In the genomic region with DNA sequence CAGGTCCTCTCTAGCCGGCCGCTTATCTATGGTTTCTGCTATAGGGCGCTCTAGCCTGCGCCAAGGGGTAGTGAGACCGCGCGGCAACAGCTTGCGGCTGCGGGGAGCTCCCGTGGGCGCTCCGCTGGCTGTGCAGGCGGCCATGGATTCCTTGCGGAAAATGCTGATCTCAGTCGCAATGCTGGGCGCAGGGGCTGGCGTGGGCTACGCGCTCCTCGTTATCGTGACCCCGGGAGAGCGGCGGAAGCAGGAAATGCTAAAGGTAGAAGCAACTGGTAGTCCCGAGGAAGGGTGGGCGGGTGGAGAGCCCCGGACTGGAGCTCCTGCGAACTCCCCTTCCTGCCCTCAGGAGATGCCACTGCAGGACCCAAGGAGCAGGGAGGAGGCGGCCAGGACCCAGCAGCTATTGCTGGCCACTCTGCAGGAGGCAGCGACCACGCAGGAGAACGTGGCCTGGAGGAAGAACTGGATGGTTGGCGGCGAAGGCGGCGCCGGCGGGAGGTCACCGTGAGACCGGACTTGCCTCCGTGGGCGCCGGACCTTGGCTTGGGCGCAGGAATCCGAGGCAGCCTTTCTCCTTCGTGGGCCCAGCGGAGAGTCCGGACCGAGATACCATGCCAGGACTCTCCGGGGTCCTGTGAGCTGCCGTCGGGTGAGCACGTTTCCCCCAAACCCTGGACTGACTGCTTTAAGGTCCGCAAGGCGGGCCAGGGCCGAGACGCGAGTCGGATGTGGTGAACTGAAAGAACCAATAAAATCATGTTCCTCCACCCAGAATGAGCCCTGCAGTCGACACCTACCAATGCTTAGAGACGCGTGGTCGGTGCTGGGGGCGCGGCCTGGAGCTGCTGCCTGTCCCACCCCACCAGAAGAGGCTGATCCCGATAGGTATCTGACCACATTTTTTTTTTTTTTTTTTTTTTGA, we compare ENCODE assay signal across 1 cellular context.
TF ChIP-seq lines count a peak whose summit lies in the region.

A gene (minus strand): TSS at position 664 of the 925 bp plus-strand sequence. CDS start 2,236 bp downstream, outside the sequence.
A gene with protein sequence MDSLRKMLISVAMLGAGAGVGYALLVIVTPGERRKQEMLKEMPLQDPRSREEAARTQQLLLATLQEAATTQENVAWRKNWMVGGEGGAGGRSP (plus strand): TSS at position 70 of the 925 bp plus-strand sequence. CDS start 73 bp downstream, at position 143.

TF ChIP-seq in HEK293, 187 proteins besides CTCF, POLR2A, EP300 and RAD21 (continued from another document and continues in another):
- TF ChIP-seq, protein P1, sequence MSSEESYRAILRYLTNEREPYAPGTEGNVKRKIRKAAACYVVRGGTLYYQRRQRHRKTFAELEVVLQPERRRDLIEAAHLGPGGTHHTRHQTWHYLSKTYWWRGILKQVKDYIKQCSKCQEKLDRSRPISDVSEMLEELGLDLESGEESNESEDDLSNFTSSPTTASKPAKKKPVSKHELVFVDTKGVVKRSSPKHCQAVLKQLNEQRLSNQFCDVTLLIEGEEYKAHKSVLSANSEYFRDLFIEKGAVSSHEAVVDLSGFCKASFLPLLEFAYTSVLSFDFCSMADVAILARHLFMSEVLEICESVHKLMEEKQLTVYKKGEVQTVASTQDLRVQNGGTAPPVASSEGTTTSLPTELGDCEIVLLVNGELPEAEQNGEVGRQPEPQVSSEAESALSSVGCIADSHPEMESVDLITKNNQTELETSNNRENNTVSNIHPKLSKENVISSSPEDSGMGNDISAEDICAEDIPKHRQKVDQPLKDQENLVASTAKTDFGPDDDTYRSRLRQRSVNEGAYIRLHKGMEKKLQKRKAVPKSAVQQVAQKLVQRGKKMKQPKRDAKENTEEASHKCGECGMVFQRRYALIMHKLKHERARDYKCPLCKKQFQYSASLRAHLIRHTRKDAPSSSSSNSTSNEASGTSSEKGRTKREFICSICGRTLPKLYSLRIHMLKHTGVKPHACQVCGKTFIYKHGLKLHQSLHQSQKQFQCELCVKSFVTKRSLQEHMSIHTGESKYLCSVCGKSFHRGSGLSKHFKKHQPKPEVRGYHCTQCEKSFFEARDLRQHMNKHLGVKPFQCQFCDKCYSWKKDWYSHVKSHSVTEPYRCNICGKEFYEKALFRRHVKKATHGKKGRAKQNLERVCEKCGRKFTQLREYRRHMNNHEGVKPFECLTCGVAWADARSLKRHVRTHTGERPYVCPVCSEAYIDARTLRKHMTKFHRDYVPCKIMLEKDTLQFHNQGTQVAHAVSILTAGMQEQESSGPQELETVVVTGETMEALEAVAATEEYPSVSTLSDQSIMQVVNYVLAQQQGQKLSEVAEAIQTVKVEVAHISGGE (tag by site-specific recombination; conservative IDR thresholded peaks at IDR 0.05; ENCODE audit: low read depth): peak; percentile 71
- TF ChIP-seq ZNF133 (tag by site-specific recombination; IDR thresholded peaks at IDR 0.05): no peak
- no peak for TF ChIP-seq ZFP41 (tag by site-specific recombination; IDR thresholded peaks at IDR 0.05; ENCODE audit: borderline replicate concordance)
- peak; percentile 56 for TF ChIP-seq ZBTB8A (tag by site-specific recombination; IDR thresholded peaks at IDR 0.05)
- TF ChIP-seq, protein P2, sequence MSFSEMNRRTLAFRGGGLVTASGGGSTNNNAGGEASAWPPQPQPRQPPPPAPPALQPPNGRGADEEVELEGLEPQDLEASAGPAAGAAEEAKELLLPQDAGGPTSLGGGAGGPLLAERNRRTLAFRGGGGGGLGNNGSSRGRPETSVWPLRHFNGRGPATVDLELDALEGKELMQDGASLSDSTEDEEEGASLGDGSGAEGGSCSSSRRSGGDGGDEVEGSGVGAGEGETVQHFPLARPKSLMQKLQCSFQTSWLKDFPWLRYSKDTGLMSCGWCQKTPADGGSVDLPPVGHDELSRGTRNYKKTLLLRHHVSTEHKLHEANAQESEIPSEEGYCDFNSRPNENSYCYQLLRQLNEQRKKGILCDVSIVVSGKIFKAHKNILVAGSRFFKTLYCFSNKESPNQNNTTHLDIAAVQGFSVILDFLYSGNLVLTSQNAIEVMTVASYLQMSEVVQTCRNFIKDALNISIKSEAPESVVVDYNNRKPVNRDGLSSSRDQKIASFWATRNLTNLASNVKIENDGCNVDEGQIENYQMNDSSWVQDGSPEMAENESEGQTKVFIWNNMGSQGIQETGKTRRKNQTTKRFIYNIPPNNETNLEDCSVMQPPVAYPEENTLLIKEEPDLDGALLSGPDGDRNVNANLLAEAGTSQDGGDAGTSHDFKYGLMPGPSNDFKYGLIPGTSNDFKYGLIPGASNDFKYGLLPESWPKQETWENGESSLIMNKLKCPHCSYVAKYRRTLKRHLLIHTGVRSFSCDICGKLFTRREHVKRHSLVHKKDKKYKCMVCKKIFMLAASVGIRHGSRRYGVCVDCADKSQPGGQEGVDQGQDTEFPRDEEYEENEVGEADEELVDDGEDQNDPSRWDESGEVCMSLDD (tag by site-specific recombination; IDR thresholded peaks at IDR 0.05): peak; percentile 39
- no peak for TF ChIP-seq ZNF626 (tag by site-specific recombination; IDR thresholded peaks at IDR 0.05)
- TF ChIP-seq, protein P3, sequence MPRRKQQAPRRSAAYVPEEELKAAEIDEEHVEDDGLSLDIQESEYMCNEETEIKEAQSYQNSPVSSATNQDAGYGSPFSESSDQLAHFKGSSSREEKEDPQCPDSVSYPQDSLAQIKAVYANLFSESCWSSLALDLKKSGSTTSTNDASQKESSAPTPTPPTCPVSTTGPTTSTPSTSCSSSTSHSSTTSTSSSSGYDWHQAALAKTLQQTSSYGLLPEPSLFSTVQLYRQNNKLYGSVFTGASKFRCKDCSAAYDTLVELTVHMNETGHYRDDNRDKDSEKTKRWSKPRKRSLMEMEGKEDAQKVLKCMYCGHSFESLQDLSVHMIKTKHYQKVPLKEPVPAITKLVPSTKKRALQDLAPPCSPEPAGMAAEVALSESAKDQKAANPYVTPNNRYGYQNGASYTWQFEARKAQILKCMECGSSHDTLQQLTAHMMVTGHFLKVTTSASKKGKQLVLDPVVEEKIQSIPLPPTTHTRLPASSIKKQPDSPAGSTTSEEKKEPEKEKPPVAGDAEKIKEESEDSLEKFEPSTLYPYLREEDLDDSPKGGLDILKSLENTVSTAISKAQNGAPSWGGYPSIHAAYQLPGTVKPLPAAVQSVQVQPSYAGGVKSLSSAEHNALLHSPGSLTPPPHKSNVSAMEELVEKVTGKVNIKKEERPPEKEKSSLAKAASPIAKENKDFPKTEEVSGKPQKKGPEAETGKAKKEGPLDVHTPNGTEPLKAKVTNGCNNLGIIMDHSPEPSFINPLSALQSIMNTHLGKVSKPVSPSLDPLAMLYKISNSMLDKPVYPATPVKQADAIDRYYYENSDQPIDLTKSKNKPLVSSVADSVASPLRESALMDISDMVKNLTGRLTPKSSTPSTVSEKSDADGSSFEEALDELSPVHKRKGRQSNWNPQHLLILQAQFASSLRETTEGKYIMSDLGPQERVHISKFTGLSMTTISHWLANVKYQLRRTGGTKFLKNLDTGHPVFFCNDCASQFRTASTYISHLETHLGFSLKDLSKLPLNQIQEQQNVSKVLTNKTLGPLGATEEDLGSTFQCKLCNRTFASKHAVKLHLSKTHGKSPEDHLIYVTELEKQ (tag by site-specific recombination; IDR thresholded peaks at IDR 0.05; ENCODE audit: borderline replicate concordance): 0 out of 2 replicates have a peak, but pooled peaks have one; percentile 33
- no peak for TF ChIP-seq ZNF366 (tag by site-specific recombination; conservative IDR thresholded peaks at IDR 0.05)
- peak; percentile 58; the same call in 1 of the 2 replicates for TF ChIP-seq ZSCAN30 (tag by site-specific recombination; IDR thresholded peaks at IDR 0.05)
- no peak for TF ChIP-seq ZNF223 (tag by site-specific recombination; IDR thresholded peaks at IDR 0.05)
- no peak for TF ChIP-seq ZNF10 (tag by site-specific recombination; IDR thresholded peaks at IDR 0.05)
- no peak for TF ChIP-seq ZNF416 (tag by site-specific recombination; IDR thresholded peaks at IDR 0.05)
- no peak for TF ChIP-seq ZNF514 (tag by site-specific recombination; IDR thresholded peaks at IDR 0.05)
- TF ChIP-seq ZNF23 (tag by site-specific recombination; IDR thresholded peaks at IDR 0.05; ENCODE audit: borderline replicate concordance): no peak
- TF ChIP-seq SP2 (tag by site-specific recombination; IDR thresholded peaks at IDR 0.05): peak; percentile 73
- TF ChIP-seq ZNF560 (tag by site-specific recombination; IDR thresholded peaks at IDR 0.05; ENCODE audit: borderline replicate concordance): no peak
- peak; percentile 84 for TF ChIP-seq ZNF660 (tag by site-specific recombination; IDR thresholded peaks at IDR 0.05)
- TF ChIP-seq ZBTB17 (tag by site-specific recombination; IDR thresholded peaks at IDR 0.05): peak; percentile 41; the same call in 1 of the 2 replicates
- TF ChIP-seq, protein P4, sequence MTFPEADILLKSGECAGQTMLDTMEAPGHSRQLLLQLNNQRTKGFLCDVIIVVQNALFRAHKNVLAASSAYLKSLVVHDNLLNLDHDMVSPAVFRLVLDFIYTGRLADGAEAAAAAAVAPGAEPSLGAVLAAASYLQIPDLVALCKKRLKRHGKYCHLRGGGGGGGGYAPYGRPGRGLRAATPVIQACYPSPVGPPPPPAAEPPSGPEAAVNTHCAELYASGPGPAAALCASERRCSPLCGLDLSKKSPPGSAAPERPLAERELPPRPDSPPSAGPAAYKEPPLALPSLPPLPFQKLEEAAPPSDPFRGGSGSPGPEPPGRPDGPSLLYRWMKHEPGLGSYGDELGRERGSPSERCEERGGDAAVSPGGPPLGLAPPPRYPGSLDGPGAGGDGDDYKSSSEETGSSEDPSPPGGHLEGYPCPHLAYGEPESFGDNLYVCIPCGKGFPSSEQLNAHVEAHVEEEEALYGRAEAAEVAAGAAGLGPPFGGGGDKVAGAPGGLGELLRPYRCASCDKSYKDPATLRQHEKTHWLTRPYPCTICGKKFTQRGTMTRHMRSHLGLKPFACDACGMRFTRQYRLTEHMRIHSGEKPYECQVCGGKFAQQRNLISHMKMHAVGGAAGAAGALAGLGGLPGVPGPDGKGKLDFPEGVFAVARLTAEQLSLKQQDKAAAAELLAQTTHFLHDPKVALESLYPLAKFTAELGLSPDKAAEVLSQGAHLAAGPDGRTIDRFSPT (tag by site-specific recombination; IDR thresholded peaks at IDR 0.05): 0 out of 2 replicates have a peak, but pooled peaks have one; percentile 10
- no peak for TF ChIP-seq KLF7 (tag by site-specific recombination; IDR thresholded peaks at IDR 0.05; ENCODE audit: borderline replicate concordance)
- TF ChIP-seq ZNF530 (tag by site-specific recombination; IDR thresholded peaks at IDR 0.05; ENCODE audit: low read depth): no peak
- TF ChIP-seq WT1 (tag by site-specific recombination; IDR thresholded peaks at IDR 0.05): no peak
- no peak for TF ChIP-seq ZNF214 (tag by site-specific recombination; IDR thresholded peaks at IDR 0.05; ENCODE audit: borderline replicate concordance)
- TF ChIP-seq ZXDB (tag by site-specific recombination; IDR thresholded peaks at IDR 0.05): peak; percentile 86
- peak; percentile 84 for TF ChIP-seq GLIS2 (tag by site-specific recombination; IDR thresholded peaks at IDR 0.05)
- peak; percentile 66 for TF ChIP-seq YY1 (tag by site-specific recombination; IDR thresholded peaks at IDR 0.05)
- TF ChIP-seq TCF7L2 (IDR thresholded peaks at IDR 0.05; ENCODE audit: borderline replicate concordance, low read depth, low read length): no peak
- TF ChIP-seq ZNF843 (tag by site-specific recombination; IDR thresholded peaks at IDR 0.05): peak; percentile 44
- peak; percentile 43; the same call in 1 of the 2 replicates for TF ChIP-seq KLF10 (tag by site-specific recombination; IDR thresholded peaks at IDR 0.05)
- TF ChIP-seq, protein P5, sequence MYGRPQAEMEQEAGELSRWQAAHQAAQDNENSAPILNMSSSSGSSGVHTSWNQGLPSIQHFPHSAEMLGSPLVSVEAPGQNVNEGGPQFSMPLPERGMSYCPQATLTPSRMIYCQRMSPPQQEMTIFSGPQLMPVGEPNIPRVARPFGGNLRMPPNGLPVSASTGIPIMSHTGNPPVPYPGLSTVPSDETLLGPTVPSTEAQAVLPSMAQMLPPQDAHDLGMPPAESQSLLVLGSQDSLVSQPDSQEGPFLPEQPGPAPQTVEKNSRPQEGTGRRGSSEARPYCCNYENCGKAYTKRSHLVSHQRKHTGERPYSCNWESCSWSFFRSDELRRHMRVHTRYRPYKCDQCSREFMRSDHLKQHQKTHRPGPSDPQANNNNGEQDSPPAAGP (tag by site-specific recombination; IDR thresholded peaks at IDR 0.05): peak; percentile 13; the same call in 1 of the 2 replicates
- TF ChIP-seq, protein P6, sequence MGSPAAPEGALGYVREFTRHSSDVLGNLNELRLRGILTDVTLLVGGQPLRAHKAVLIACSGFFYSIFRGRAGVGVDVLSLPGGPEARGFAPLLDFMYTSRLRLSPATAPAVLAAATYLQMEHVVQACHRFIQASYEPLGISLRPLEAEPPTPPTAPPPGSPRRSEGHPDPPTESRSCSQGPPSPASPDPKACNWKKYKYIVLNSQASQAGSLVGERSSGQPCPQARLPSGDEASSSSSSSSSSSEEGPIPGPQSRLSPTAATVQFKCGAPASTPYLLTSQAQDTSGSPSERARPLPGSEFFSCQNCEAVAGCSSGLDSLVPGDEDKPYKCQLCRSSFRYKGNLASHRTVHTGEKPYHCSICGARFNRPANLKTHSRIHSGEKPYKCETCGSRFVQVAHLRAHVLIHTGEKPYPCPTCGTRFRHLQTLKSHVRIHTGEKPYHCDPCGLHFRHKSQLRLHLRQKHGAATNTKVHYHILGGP (tag by site-specific recombination; IDR thresholded peaks at IDR 0.05): peak; percentile 53; the same call in 1 of the 2 replicates
- TF ChIP-seq OSR2 (tag by site-specific recombination; IDR thresholded peaks at IDR 0.05): peak; percentile 39; the same call in 1 of the 2 replicates
- TF ChIP-seq, protein P7, sequence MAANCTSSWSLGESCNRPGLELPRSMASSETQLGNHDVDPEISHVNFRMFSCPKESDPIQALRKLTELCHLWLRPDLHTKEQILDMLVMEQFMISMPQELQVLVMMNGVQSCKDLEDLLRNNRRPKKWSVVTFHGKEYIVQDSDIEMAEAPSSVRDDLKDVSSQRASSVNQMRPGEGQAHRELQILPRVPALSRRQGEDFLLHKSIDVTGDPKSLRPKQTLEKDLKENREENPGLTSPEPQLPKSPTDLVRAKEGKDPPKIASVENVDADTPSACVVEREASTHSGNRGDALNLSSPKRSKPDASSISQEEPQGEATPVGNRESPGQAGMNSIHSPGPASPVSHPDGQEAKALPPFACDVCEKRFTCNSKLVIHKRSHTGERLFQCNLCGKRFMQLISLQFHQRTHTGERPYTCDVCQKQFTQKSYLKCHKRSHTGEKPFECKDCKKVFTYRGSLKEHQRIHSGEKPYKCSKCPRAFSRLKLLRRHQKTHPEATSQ (tag by site-specific recombination; IDR thresholded peaks at IDR 0.05): no peak
- no peak for TF ChIP-seq ZSCAN23 (tag by site-specific recombination; IDR thresholded peaks at IDR 0.05)
- peak; percentile 6; the same call in 1 of the 2 replicates for TF ChIP-seq KLF1 (tag by site-specific recombination; IDR thresholded peaks at IDR 0.05)
- TF ChIP-seq IKZF3 (tag by site-specific recombination; IDR thresholded peaks at IDR 0.05): peak; percentile 72
- peak; percentile 46; the same call in 1 of the 2 replicates for TF ChIP-seq ZNF561 (tag by site-specific recombination; IDR thresholded peaks at IDR 0.05; ENCODE audit: borderline replicate concordance)
- no peak for TF ChIP-seq ZNF701 (tag by site-specific recombination; IDR thresholded peaks at IDR 0.05)
- TF ChIP-seq ZNF747 (tag by site-specific recombination; IDR thresholded peaks at IDR 0.05): no peak
- peak; percentile 30; the same call in 1 of the 2 replicates for TF ChIP-seq ZNF423 (tag by site-specific recombination; IDR thresholded peaks at IDR 0.05)
- no peak for TF ChIP-seq ZNF549 (tag by site-specific recombination; IDR thresholded peaks at IDR 0.05)
